Comparison of ENCODE assay signal across 8 cellular contexts in the genomic region with DNA sequence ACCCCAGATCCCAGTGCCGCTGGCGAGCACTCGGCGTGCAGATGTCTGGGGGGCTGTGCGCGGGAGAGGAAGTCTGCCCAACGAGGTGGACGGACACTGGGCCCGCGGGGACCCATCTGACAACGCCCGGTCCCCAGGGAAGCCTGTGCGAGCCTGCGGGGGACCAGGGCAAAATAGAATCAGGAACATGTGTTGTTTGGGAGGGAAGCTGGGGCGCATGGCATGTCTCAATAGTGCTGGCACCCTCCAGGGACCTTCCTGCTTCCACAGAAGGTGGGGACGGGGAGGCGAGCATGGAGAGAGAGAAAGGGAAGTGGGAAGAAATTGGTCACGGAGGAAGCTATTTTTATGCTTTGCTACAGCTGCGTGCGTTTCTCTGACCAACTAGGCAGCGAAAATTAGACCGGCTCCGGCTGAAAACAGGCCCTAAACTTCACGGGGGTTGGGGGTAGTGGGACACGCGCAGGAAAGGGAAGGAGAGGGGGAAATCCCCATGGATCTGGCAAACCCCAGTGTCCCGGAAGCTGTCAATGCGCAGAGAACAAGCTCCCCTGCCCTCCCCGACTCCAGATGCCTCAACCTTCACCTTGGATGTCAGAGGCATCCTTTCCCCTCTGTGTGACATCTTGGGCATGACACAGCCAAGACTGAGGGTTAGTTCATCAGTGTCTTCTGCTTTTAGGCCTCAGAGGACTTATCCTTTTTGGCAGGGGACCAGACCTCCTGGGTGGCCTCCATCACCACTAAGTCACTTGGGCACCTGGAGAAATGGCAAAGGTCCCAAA.
DNase-seq lines count a peak whose midpoint lies in the region; ATAC-seq, FAIRE-seq and TF ChIP-seq lines count a peak whose summit lies in the region.

No MANE protein-coding gene starts in this region.

- no peak for TF ChIP-seq POLR2A in A549 (IDR thresholded peaks at IDR 0.05; ENCODE audit: low read length)

- H3K4me3 ChIP-seq in A549 (peak overlapping the region; percentile 64), iPS-18a (ENCODE audit: low read length) (peak overlapping the region; percentile 60)

- no peak for FAIRE-seq in A549 (lab: Jason Lieb, UNC)

- H3K36me3 ChIP-seq in iPS-18a (ENCODE audit: control insufficient read depth, low read depth, low read length), result no peaks in the 10 kb centered on the region

- CTCF ChIA-PET in A549 (lab: Yijun Ruan, JAX), result interaction anchor here (0.6 to 3.4 kb wide), 23 partner anchors 9 to 1517 kb away, joined by 3 to 17 read pairs (median 3); a partner anchor contains a TSS
- CTCF ChIA-PET in activated CD4-positive, alpha-beta memory T cell treated with anti-CD3 and anti-CD28 coated beads for 36 hours (lab: Charles Lee), result interaction anchor here (1.0 to 1.4 kb wide), 5 partner anchors 29 to 407 kb away, joined by 3 to 4 read pairs (median 3); no protein-coding TSS in a partner anchor

- H3K4me3 Mint-ChIP-seq in activated CD4-positive, alpha-beta memory T cell treated with anti-CD3 and anti-CD28 coated beads for 36 hours, result peak overlapping the region; percentile 70

- H3K9ac ChIP-seq in iPS-18a (ENCODE audit: low read length), result no peak overlapping the region

- ATAC-seq in A549, result peak; percentile 21 to 48; a peak in 3 of 6 replicates

- 68% methylated on average over 15 of the region's 29 CpGs for WGBS in A549 (ENCODE audit: missing lambda C conversion rate)

- TF ChIP-seq CTCF in A549 (IDR thresholded peaks at IDR 0.05), result no peak
- no peak for TF ChIP-seq CTCF in GM20000 (IDR thresholded peaks at IDR 0.05; ENCODE audit: extremely low read depth, missing control alignments)

- H3K4me1 Mint-ChIP-seq in activated CD4-positive, alpha-beta memory T cell treated with anti-CD3 and anti-CD28 coated beads for 36 hours (ENCODE audit: low read depth), result no peaks in the 10 kb centered on the region

- H3K27me3 Mint-ChIP-seq in activated CD4-positive, alpha-beta memory T cell treated with anti-CD3 and anti-CD28 coated beads for 36 hours, result no peaks in the 10 kb centered on the region

- H3K4me1 ChIP-seq in A549, result peaks cover 13% of the 10 kb centered on the region
- peaks cover 17% of the 10 kb centered on the region for H3K4me1 ChIP-seq in iPS-18a (ENCODE audit: control insufficient read depth, low read depth, low read length)

- H3K27ac ChIP-seq in A549, result peak overlapping the region; percentile 89 to 96; a peak in 5 of 6 replicates
- H3K27ac ChIP-seq in iPS-18a (ENCODE audit: low read length), result no peak overlapping the region

- H3K4me2 ChIP-seq in A549, result peak overlapping the region; percentile 73

- in situ Hi-C loops in G401 (cut with HindIII; ENCODE audit: low sequenced_read_pairs), result no loop called here

- no peaks in the 10 kb centered on the region for H3K36me3 Mint-ChIP-seq in activated CD4-positive, alpha-beta memory T cell treated with anti-CD3 and anti-CD28 coated beads for 36 hours

- peaks cover 31% of the 10 kb centered on the region for H3K27me3 ChIP-seq in iPS-18a (ENCODE audit: control insufficient read depth, insufficient read depth, low read length)

- POLR2A ChIA-PET in A549 (lab: Yijun Ruan, JAX), result interaction anchor here (0.8 kb wide), 1 partner anchor 537 kb away, joined by 3 read pairs; no protein-coding TSS in a partner anchor
- POLR2A ChIA-PET in activated CD4-positive, alpha-beta memory T cell treated with anti-CD3 and anti-CD28 coated beads for 36 hours (lab: Charles Lee), result no interaction called here

- TF ChIP-seq RAD21 in A549 (conservative IDR thresholded peaks at IDR 0.05 in 1 of 2, IDR thresholded peaks at IDR 0.05 in 1 of 2), result no peak

- H3K27ac Mint-ChIP-seq in activated CD4-positive, alpha-beta memory T cell treated with anti-CD3 and anti-CD28 coated beads for 36 hours, result no peak overlapping the region

- TF ChIP-seq EP300 in A549 (IDR thresholded peaks at IDR 0.05), result no peak

- intact Hi-C loops in activated CD4-positive, alpha-beta memory T cell treated with anti-CD3 and anti-CD28 coated beads for 36 hours (cut with micrococcal nuclease), result loop anchor here (1.0 to 5.0 kb wide), 4 partner anchors 95 to 537 kb away; no protein-coding TSS in a partner anchor

- no peaks in the 10 kb centered on the region for H3K9me3 ChIP-seq in A549
- H3K9me3 ChIP-seq in iPS-18a (ENCODE audit: control insufficient read depth, low read depth, low read length), result no peaks in the 10 kb centered on the region

- no peaks in the 10 kb centered on the region for H3K9me3 Mint-ChIP-seq in activated CD4-positive, alpha-beta memory T cell treated with anti-CD3 and anti-CD28 coated beads for 36 hours

- DNase-seq in A549 (ENCODE audit: low read depth in 1 of 2, low spot score in 1 of 2) (no peak), GM20000 (ENCODE audit: low spot score) (peak; percentile 29), superior temporal gyrus (ENCODE audit: extremely low spot score) (peak; percentile 12), G401 (ENCODE audit: low spot score) (no peak), glomerular visceral epithelial cell (ENCODE audit: extremely low spot score) (no peak), midbrain (lab: John Stamatoyannopoulos, UW) (no peak)
- no peak for DNase-seq in activated CD4-positive, alpha-beta memory T cell treated with anti-CD3 and anti-CD28 coated beads for 36 hours

TF ChIP-seq in A549, 52 proteins besides CTCF, POLR2A, EP300 and RAD21:
- TF ChIP-seq TP53 (CRISPR knock-in tag; IDR thresholded peaks at IDR 0.05) (no peak), HOXB13 (CRISPR knock-in tag; IDR thresholded peaks at IDR 0.05; ENCODE audit: low read depth) (no peak), RARB (CRISPR knock-in tag; IDR thresholded peaks at IDR 0.05) (no peak), MAZ (IDR thresholded peaks at IDR 0.05; ENCODE audit: borderline replicate concordance, low read depth, low read length) (no peak), HEYL (CRISPR knock-in tag; IDR thresholded peaks at IDR 0.05) (no peak)
- TF ChIP-seq, protein P1, sequence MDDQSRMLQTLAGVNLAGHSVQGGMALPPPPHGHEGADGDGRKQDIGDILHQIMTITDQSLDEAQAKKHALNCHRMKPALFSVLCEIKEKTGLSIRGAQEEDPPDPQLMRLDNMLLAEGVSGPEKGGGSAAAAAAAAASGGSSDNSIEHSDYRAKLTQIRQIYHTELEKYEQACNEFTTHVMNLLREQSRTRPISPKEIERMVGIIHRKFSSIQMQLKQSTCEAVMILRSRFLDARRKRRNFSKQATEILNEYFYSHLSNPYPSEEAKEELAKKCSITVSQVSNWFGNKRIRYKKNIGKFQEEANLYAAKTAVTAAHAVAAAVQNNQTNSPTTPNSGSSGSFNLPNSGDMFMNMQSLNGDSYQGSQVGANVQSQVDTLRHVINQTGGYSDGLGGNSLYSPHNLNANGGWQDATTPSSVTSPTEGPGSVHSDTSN (IDR thresholded peaks at IDR 0.05), result no peak

Comparison
In these comparisons a context has a peak if more than half of its experiments do, and no peak if none do; other contexts are left out.
1. DNase-seq: peak in GM20000 (single experiment) and superior temporal gyrus (single experiment); none in A549 (0 of 2), activated CD4-positive, alpha-beta memory T cell treated with anti-CD3 and anti-CD28 coated beads for 36 hours (single experiment), G401 (single experiment), glomerular visceral epithelial cell (single experiment) and midbrain (single experiment).